ENCODE assay signal across 9 cellular contexts in genomic region chr6:13908955-13909381, GRCh38. TPM values are rescaled to one million over a fixed set of nuclear protein-coding genes. Genes with fewer than 3 reads are reported as not detected.
A peak's percentile ranks its signal among the peaks of the same experiment; 100 is the strongest.
DNase-seq lines count a peak whose midpoint lies in the region; ATAC-seq and TF ChIP-seq lines count a peak whose summit lies in the region.
"Had no signal": no experiment of that assay in that cellular context is flagged by ENCODE, and none has a peak within 500 bp of the region (broad histone marks: within the 10 kb centered on the region; RNA-seq: fewer than 3 reads in every experiment).

No MANE protein-coding gene starts in this region.

- no peak overlapping the region for H2BK15ac ChIP-seq in mesenchymal stem cell (ENCODE audit: low read depth, poor library complexity, severe bottlenecking)

- H3K79me1 ChIP-seq in mesenchymal stem cell (replicated peaks; ENCODE audit: low read length, poor library complexity, severe bottlenecking) = no peaks in the 10 kb centered on the region

- H3K4me3 Mint-ChIP-seq in type B pancreatic cell = no peak overlapping the region

- H3K4me3 ChIP-seq in WI38 (ENCODE audit: low read depth, low read length) = no peak overlapping the region
- no peak overlapping the region for H3K4me3 ChIP-seq in mesenchymal stem cell (ENCODE audit: insufficient read depth in 1 of 2, low read depth in 1 of 2, low read length in 2 of 2)

- H3K4me2 ChIP-seq in mesenchymal stem cell (ENCODE audit: low read length, poor library complexity, severe bottlenecking) = no peak overlapping the region

- H3K18ac ChIP-seq in mesenchymal stem cell (ENCODE audit: low read depth in 1 of 2, low read length in 2 of 2) = no peak overlapping the region

- H3K9me3 ChIP-seq in mesenchymal stem cell (ENCODE audit: control insufficient read depth, low read length) = no peaks in the 10 kb centered on the region

- H3K27me3 Mint-ChIP-seq in type B pancreatic cell = peaks cover 20% of the 10 kb centered on the region

- H2AK5ac ChIP-seq in mesenchymal stem cell (ENCODE audit: low read length, severe bottlenecking) = no peak overlapping the region

- H3K14ac ChIP-seq in mesenchymal stem cell (ENCODE audit: low read length in 2 of 2) = no peak overlapping the region

- H3K27ac Mint-ChIP-seq in type B pancreatic cell = no peak overlapping the region

- no peak overlapping the region for H3K4ac ChIP-seq in mesenchymal stem cell (ENCODE audit: low read depth in 1 of 2, low read length in 2 of 2)

- H3K4me1 Mint-ChIP-seq in type B pancreatic cell (ENCODE audit: unreplicated experiment) = peaks cover 2% of the 10 kb centered on the region

- DNase-seq in COLO829 (ENCODE audit: low spot score) = peak; percentile 95
- DNase-seq in HCEC 1CT = peak; percentile 61
- DNase-seq in NCI-H2227 (lab: John Stamatoyannopoulos, UW; ENCODE audit: unreplicated experiment) = peak; percentile 76
- DNase-seq in effector CD8-positive, alpha-beta T cell (lab: John Stamatoyannopoulos, UW) = peak; percentile 5
- DNase-seq in mesenchymal stem cell = peak; percentile 77
- DNase-seq in type B pancreatic cell (ENCODE audit: extremely low spot score, unreplicated experiment) = no peak

- ATAC-seq in HG02571 (IDR thresholded peaks at IDR 0.05; ENCODE audit: unreplicated experiment) = no peak

- no peak overlapping the region for H2BK5ac ChIP-seq in mesenchymal stem cell (ENCODE audit: low read depth, low read length, poor library complexity, severe bottlenecking)

- H4K91ac ChIP-seq in mesenchymal stem cell (ENCODE audit: low read length) = no peak overlapping the region

- no peak overlapping the region for H3K9ac ChIP-seq in mesenchymal stem cell (ENCODE audit: low read length)

- no peak overlapping the region for H2BK12ac ChIP-seq in mesenchymal stem cell (ENCODE audit: low read length in 2 of 2)

- TF ChIP-seq CTCF in WI38 (IDR thresholded peaks at IDR 0.05; ENCODE audit: low read depth, low read length) (peak; percentile 60), type B pancreatic cell (conservative IDR thresholded peaks at IDR 0.05) (peak; percentile 92)

- no peaks in the 10 kb centered on the region for H3K4me1 ChIP-seq in mesenchymal stem cell (ENCODE audit: control insufficient read depth, insufficient read depth, low read depth, low read length)

- WGBS in mesenchymal stem cell = 0% methylated on average over 1 of the region's 3 CpGs

- no peak overlapping the region for H2BK120ac ChIP-seq in mesenchymal stem cell (ENCODE audit: low read depth, low read length)

- peaks cover 8 to 19% of the 10 kb centered on the region in 2 experiments for H3K27me3 ChIP-seq in mesenchymal stem cell (ENCODE audit: control insufficient read depth in 1 of 2, insufficient read depth in 1 of 2, low read length in 2 of 2)

- H4K8ac ChIP-seq in mesenchymal stem cell (ENCODE audit: low read length) = no peak overlapping the region

- no peak overlapping the region for H2AFZ ChIP-seq in mesenchymal stem cell (ENCODE audit: low read depth, low read length)

- H3K36me3 ChIP-seq in mesenchymal stem cell (ENCODE audit: control insufficient read depth in 1 of 2, insufficient read depth in 2 of 2, low read depth in 1 of 2, low read length in 2 of 2) = no peaks in the 10 kb centered on the region

- no peak overlapping the region for H3K27ac ChIP-seq in mesenchymal stem cell (ENCODE audit: low read length, poor library complexity, severe bottlenecking)

- H3K23ac ChIP-seq in mesenchymal stem cell (ENCODE audit: low read length in 2 of 2) = no peak overlapping the region

- H3K36me3 Mint-ChIP-seq in type B pancreatic cell = no peaks in the 10 kb centered on the region

- H3K9me3 Mint-ChIP-seq in type B pancreatic cell = no peaks in the 10 kb centered on the region

RNA-seq across cellular contexts. Expression of gene RNF182, which starts 15.8 kb away (rescaled TPM):
- 2.3 TPM for polyA plus RNA-seq in mesenchymal stem cell (2013, experiment 1 of 2)
- 2.5 TPM for polyA plus RNA-seq in mesenchymal stem cell (2013, experiment 2 of 2)
- 2.8 and 12.3 TPM in 2 replicates for total RNA-seq in type B pancreatic cell (ENCODE audit: low replicate concordance)
- total RNA-seq: activated CD8-positive, alpha-beta memory T cell treated with anti-CD3 and anti-CD28 coated beads for 36 hours had no signal
